8 cellular contexts compared by ENCODE assay signal in genomic region chr22:47170511-47171440, GRCh38.
DNase-seq lines count a peak whose midpoint lies in the region; ATAC-seq and TF ChIP-seq lines count a peak whose summit lies in the region.
"Not testable (repeated sequence)": the region's sequence is repeated elsewhere in the genome, so short reads cannot be mapped to it uniquely, and the experiment has no call there.

No MANE protein-coding gene starts in this region.

- peaks cover 72% of the 10 kb centered on the region for H4K20me1 ChIP-seq in BLaER1

- H3K36me3 Mint-ChIP-seq in activated naive CD4-positive, alpha-beta T cell treated with anti-CD3 and anti-CD28 coated beads, Interleukin-2, amount 10 ng/mL, durations not matched to agents 7 days and 5 days = peaks cover 13% of the 10 kb centered on the region
- H3K36me3 Mint-ChIP-seq in endodermal cell (ENCODE audit: low read depth) = peaks cover 28% of the 10 kb centered on the region
- H3K36me3 Mint-ChIP-seq in natural killer cell treated with Interleukin-12 subunit alpha and Interleukin-12 subunit beta and Interleukin-15 and Interleukin-18, amount 100 ng/mL, for 72 hours = not testable (repeated sequence)

- not testable (repeated sequence) for ATAC-seq in left lobe of liver; natural killer cell treated with Interleukin-12 subunit alpha and Interleukin-12 subunit beta and Interleukin-15 and Interleukin-18, amount 100 ng/mL, for 72 hours; psoas muscle; upper lobe of right lung

- not testable (repeated sequence) for H3K4me1 Mint-ChIP-seq in activated naive CD4-positive, alpha-beta T cell treated with anti-CD3 and anti-CD28 coated beads, Interleukin-2, amount 10 ng/mL, durations not matched to agents 7 days and 5 days; endodermal cell; natural killer cell treated with Interleukin-12 subunit alpha and Interleukin-12 subunit beta and Interleukin-15 and Interleukin-18, amount 100 ng/mL, for 72 hours (ENCODE audit: low read depth in 2 of 2)

- not testable (repeated sequence) for H3K27me3 Mint-ChIP-seq in activated naive CD4-positive, alpha-beta T cell treated with anti-CD3 and anti-CD28 coated beads, Interleukin-2, amount 10 ng/mL, durations not matched to agents 7 days and 5 days; endodermal cell (ENCODE audit: insufficient read depth); natural killer cell treated with Interleukin-12 subunit alpha and Interleukin-12 subunit beta and Interleukin-15 and Interleukin-18, amount 100 ng/mL, for 72 hours

- TF ChIP-seq CTCF in WERI-Rb-1 (IDR thresholded peaks at IDR 0.05; ENCODE audit: low read depth, low read length); endodermal cell (conservative IDR thresholded peaks at IDR 0.05); psoas muscle (IDR thresholded peaks at IDR 0.05); upper lobe of right lung (IDR thresholded peaks at IDR 0.05): not testable (repeated sequence)

- not testable (repeated sequence) for H3K9me3 ChIP-seq in BLaER1; WERI-Rb-1 (ENCODE audit: severe bottlenecking); endodermal cell (ENCODE audit: control insufficient read depth, low read length); psoas muscle; upper lobe of right lung

- CTCF ChIA-PET in activated naive CD4-positive, alpha-beta T cell treated with anti-CD3 and anti-CD28 coated beads, Interleukin-2, amount 10 ng/mL, durations not matched to agents 7 days and 5 days (lab: Charles Lee) = interaction anchor here (0.9 kb wide), 1 partner anchor 11 kb away, joined by 3 read pairs; no protein-coding TSS in a partner anchor

- H3K9me3 Mint-ChIP-seq in activated naive CD4-positive, alpha-beta T cell treated with anti-CD3 and anti-CD28 coated beads, Interleukin-2, amount 10 ng/mL, durations not matched to agents 7 days and 5 days; natural killer cell treated with Interleukin-12 subunit alpha and Interleukin-12 subunit beta and Interleukin-15 and Interleukin-18, amount 100 ng/mL, for 72 hours: not testable (repeated sequence)
- H3K9me3 Mint-ChIP-seq in endodermal cell = peaks cover 10% of the 10 kb centered on the region

- not testable (repeated sequence) for H3K4me3 Mint-ChIP-seq in activated naive CD4-positive, alpha-beta T cell treated with anti-CD3 and anti-CD28 coated beads, Interleukin-2, amount 10 ng/mL, durations not matched to agents 7 days and 5 days; endodermal cell; natural killer cell treated with Interleukin-12 subunit alpha and Interleukin-12 subunit beta and Interleukin-15 and Interleukin-18, amount 100 ng/mL, for 72 hours

- H3K4me2 ChIP-seq in BLaER1 = peak overlapping the region; percentile 59

- H3K27ac Mint-ChIP-seq in activated naive CD4-positive, alpha-beta T cell treated with anti-CD3 and anti-CD28 coated beads, Interleukin-2, amount 10 ng/mL, durations not matched to agents 7 days and 5 days; endodermal cell; natural killer cell treated with Interleukin-12 subunit alpha and Interleukin-12 subunit beta and Interleukin-15 and Interleukin-18, amount 100 ng/mL, for 72 hours: not testable (repeated sequence)

- 94 to 96% methylated on average over 14 to 21 of the region's 21 CpGs for WGBS in endodermal cell (ENCODE audit: insufficient coverage in 1 of 2, insufficient read length in 1 of 2), 2 experiments
- WGBS in psoas muscle, 3 donors = 85 to 91% (median 90%) methylated on average over 20 to 21 of the region's 21 CpGs

- peaks cover 32% of the 10 kb centered on the region for H3K4me1 ChIP-seq in BLaER1
- H3K4me1 ChIP-seq in endodermal cell (ENCODE audit: control insufficient read depth, insufficient read depth, low read length); psoas muscle; upper lobe of right lung: not testable (repeated sequence)

- peak; percentile 2 for DNase-seq in WERI-Rb-1
- peak; percentile 5 for DNase-seq in activated naive CD4-positive, alpha-beta T cell treated with anti-CD3 and anti-CD28 coated beads, Interleukin-2, amount 10 ng/mL, durations not matched to agents 7 days and 5 days
- DNase-seq in endodermal cell = peak; percentile 23
- peak; percentile 41 for DNase-seq in left lobe of liver (ENCODE audit: low spot score)
- peak; percentile 34 for DNase-seq in natural killer cell treated with Interleukin-12 subunit alpha and Interleukin-12 subunit beta and Interleukin-15 and Interleukin-18, amount 100 ng/mL, for 72 hours (ENCODE audit: low spot score)
- DNase-seq in psoas muscle = peak; percentile 7 to 18
- peak; percentile 54 for DNase-seq in upper lobe of right lung

- H3K27me3 ChIP-seq in BLaER1; WERI-Rb-1 (ENCODE audit: insufficient read depth, low read depth, severe bottlenecking); endodermal cell (ENCODE audit: control insufficient read depth, insufficient read depth, low read length, poor library complexity, severe bottlenecking); psoas muscle (ENCODE audit: insufficient read depth in 3 of 3, low read length in 2 of 3); upper lobe of right lung: not testable (repeated sequence)

- H3K36me3 ChIP-seq in BLaER1 = peaks cover 62% of the 10 kb centered on the region
- not testable (repeated sequence) for H3K36me3 ChIP-seq in WERI-Rb-1; endodermal cell (ENCODE audit: control insufficient read depth, insufficient read depth, low read length); psoas muscle (ENCODE audit: insufficient read depth in 1 of 2, low read depth in 1 of 2); upper lobe of right lung

- not testable (repeated sequence) for H3K9ac ChIP-seq in BLaER1; endodermal cell (ENCODE audit: extremely low read depth, low read length, poor library complexity, severe bottlenecking)

- not testable (repeated sequence) for H3K4me3 ChIP-seq in BLaER1; WERI-Rb-1 (ENCODE audit: low read depth, low read length); endodermal cell (ENCODE audit: low read length); psoas muscle; upper lobe of right lung

- H3K27ac ChIP-seq in BLaER1 = peak overlapping the region; percentile 49; the same call in 1 of the 2 replicates
- not testable (repeated sequence) for H3K27ac ChIP-seq in WERI-Rb-1; endodermal cell (ENCODE audit: low read depth, low read length); psoas muscle; upper lobe of right lung

- intact Hi-C loops in psoas muscle (cut with DNase I); upper lobe of right lung (cut with DNase I): not testable (repeated sequence)

Comparison
In these comparisons a context has a peak if more than half of its experiments do, and no peak if none do; other contexts are left out.
1. DNase-seq: peak in every context shown above with its lines; median percentile 54 in upper lobe of right lung; 41 in left lobe of liver; 34 in natural killer cell treated with Interleukin-12 subunit alpha and Interleukin-12 subunit beta and Interleukin-15 and Interleukin-18, amount 100 ng/mL, for 72 hours; 23 in endodermal cell; 12 in psoas muscle; 5 in activated naive CD4-positive, alpha-beta T cell treated with anti-CD3 and anti-CD28 coated beads, Interleukin-2, amount 10 ng/mL, durations not matched to agents 7 days and 5 days; 2 in WERI-Rb-1.